ENCODE assay signal across 1 cellular context in the genomic region with DNA sequence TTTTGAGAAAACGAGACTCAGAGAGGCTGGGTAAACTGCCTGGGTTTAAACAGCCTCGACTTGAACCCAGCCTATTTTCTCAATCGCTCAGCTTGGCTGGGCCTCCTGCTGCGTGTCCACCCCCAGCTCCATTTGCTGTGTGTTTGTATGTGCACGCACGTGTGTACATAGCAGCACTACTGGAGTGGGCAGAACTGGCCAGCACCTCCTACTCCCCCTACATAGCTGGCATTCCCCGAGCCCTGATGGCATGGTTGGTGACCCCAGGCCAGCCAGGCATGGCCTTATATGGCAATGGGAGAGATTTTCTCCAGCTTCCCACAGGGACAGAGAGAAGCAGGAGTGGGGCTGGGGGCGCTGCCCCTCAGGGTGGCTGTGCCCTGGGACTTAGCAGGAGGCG.
A peak's percentile ranks its signal among the peaks of the same experiment; 100 is the strongest.
TF ChIP-seq lines count a peak whose summit lies in the region.

No MANE protein-coding gene starts in this region.

TF ChIP-seq in H1, 55 proteins besides CTCF, POLR2A, EP300 and RAD21:
- no peak for TF ChIP-seq EZH2 (IDR thresholded peaks at IDR 0.05; ENCODE audit: low read depth, low read length, severe bottlenecking)
- no peak for TF ChIP-seq TAF1 (IDR thresholded peaks at IDR 0.05; ENCODE audit: low read depth, low read length)
- TF ChIP-seq BCL11A (IDR thresholded peaks at IDR 0.05; ENCODE audit: low read depth in 2 of 2, low read length in 2 of 2), result no peak
- TF ChIP-seq ZNF274 (IDR thresholded peaks at IDR 0.05; ENCODE audit: borderline replicate concordance, extremely low read depth, low read length), result no peak
- no peak for TF ChIP-seq NRF1 (IDR thresholded peaks at IDR 0.05; ENCODE audit: low read depth, low read length)
- no peak for TF ChIP-seq SIRT6 (IDR thresholded peaks at IDR 0.05; ENCODE audit: low read length)
- peak; percentile 91 for TF ChIP-seq TEAD4 (IDR thresholded peaks at IDR 0.05; ENCODE audit: low read depth, low read length)
- TF ChIP-seq YY1 (IDR thresholded peaks at IDR 0.05; ENCODE audit: low read depth, low read length), result no peak
- no peak for TF ChIP-seq TCF12 (IDR thresholded peaks at IDR 0.05; ENCODE audit: low read depth, low read length)
- no peak for TF ChIP-seq CBX5 (IDR thresholded peaks at IDR 0.05; ENCODE audit: low read depth, low read length)
- no peak for TF ChIP-seq SIX5 (IDR thresholded peaks at IDR 0.05; ENCODE audit: low read depth, low read length)
- TF ChIP-seq SRF (IDR thresholded peaks at IDR 0.05; ENCODE audit: low read depth, low read length), result peak; percentile 98
- TF ChIP-seq FOSL1 (IDR thresholded peaks at IDR 0.05; ENCODE audit: insufficient read depth, low read depth, low read length), result no peak
